29 cellular contexts compared by ENCODE assay signal in genomic region chr12:34386016-34386415, GRCh38.
"Had no signal": no experiment of that assay in that cellular context is flagged by ENCODE, and none has a peak within 500 bp of the region (broad histone marks: within the 10 kb centered on the region; RNA-seq: fewer than 3 reads in every experiment).

No MANE protein-coding gene starts in this region.

- H3K27ac ChIP-seq: colonic mucosa, coronary artery, dorsolateral prefrontal cortex, epithelial cell of prostate, esophagus muscularis mucosa, esophagus squamous epithelium, foreskin keratinocyte, gastrocnemius medialis, gastroesophageal sphincter, heart left ventricle, heart right ventricle had no signal

- H3K4me3 Mint-ChIP-seq: dendritic cell treated with granulocyte-macrophage colony-stimulating factor and Interleukin-4, amounts not matched to agents 40 ng/mL and 50 ng/mL, for 4 days; effector memory CD8-positive, alpha-beta T cell; endodermal cell had no signal

- ATAC-seq: effector memory CD8-positive, alpha-beta T cell; esophagus mucosa; foreskin keratinocyte; gastrocnemius medialis; gastroesophageal sphincter; heart left ventricle; heart right ventricle had no signal

- H3K4me3 ChIP-seq: colonic mucosa, coronary artery, dorsolateral prefrontal cortex, esophagus muscularis mucosa, esophagus squamous epithelium, gastrocnemius medialis, gastroesophageal sphincter, heart left ventricle, heart right ventricle had no signal

- H3K27me3 ChIP-seq: colonic mucosa, esophagus squamous epithelium, foreskin keratinocyte, gastrocnemius medialis had no signal

- H3K27ac Mint-ChIP-seq: dendritic cell treated with granulocyte-macrophage colony-stimulating factor and Interleukin-4, amounts not matched to agents 40 ng/mL and 50 ng/mL, for 4 days; effector memory CD8-positive, alpha-beta T cell; endodermal cell had no signal

- H3K36me3 ChIP-seq: colonic mucosa, esophagus muscularis mucosa, esophagus squamous epithelium, gastrocnemius medialis, gastroesophageal sphincter, heart left ventricle, heart right ventricle had no signal

- H3K9me3 ChIP-seq: colonic mucosa, gastrocnemius medialis had no signal

- H3K4me1 ChIP-seq: colonic mucosa, esophagus muscularis mucosa, esophagus squamous epithelium, foreskin keratinocyte, gastrocnemius medialis, gastroesophageal sphincter, heart left ventricle, heart right ventricle had no signal

- H3K4me1 Mint-ChIP-seq: endodermal cell had no signal

- DNase-seq: colonic mucosa; cortex of kidney; dermis blood vessel endothelial cell; dorsolateral prefrontal cortex; effector CD4-positive, alpha-beta T cell; effector CD8-positive, alpha-beta T cell; effector memory CD4-positive, alpha-beta T cell; effector memory CD8-positive, alpha-beta T cell; endodermal cell; erythroblast; esophagus squamous epithelium; foreskin fibroblast; foreskin keratinocyte; foreskin melanocyte; gastrocnemius medialis; glutamatergic neuron; head of caudate nucleus; heart left ventricle; heart right ventricle had no signal

- FAIRE-seq: colon, endometrium, endothelial cell of umbilical vein, frontal cortex had no signal

- H3K27me3 Mint-ChIP-seq: dendritic cell treated with granulocyte-macrophage colony-stimulating factor and Interleukin-4, amounts not matched to agents 40 ng/mL and 50 ng/mL, for 4 days had no signal
